ENCODE assay signal across 13 cellular contexts in genomic region chr5:16568875-16569580, GRCh38. TPM values are rescaled to one million over a fixed set of nuclear protein-coding genes. Genes with fewer than 3 reads are reported as not detected.
A peak's percentile ranks its signal among the peaks of the same experiment; 100 is the strongest.
DNase-seq lines count a peak whose midpoint lies in the region; ATAC-seq and TF ChIP-seq lines count a peak whose summit lies in the region.
"Had no signal": no experiment of that assay in that cellular context is flagged by ENCODE, and none has a peak within 500 bp of the region (broad histone marks: within the 10 kb centered on the region; RNA-seq: fewer than 3 reads in every experiment).

No MANE protein-coding gene starts in this region.

- dilution Hi-C loops in IMR-90 (cut with HindIII; ENCODE audit: low sequenced_read_pairs, unreplicated experiment), result no loop called here

- H3K79me1 ChIP-seq in IMR-90 (ENCODE audit: low read depth in 1 of 2, low read length in 2 of 2), result no peaks in the 10 kb centered on the region

- no peaks in the 10 kb centered on the region for H3K9me1 ChIP-seq in IMR-90 (ENCODE audit: insufficient read depth, low read length)

- H2AK9ac ChIP-seq in IMR-90 (replicated peaks; ENCODE audit: low read depth, low read length, poor library complexity), result no peak overlapping the region

- H3K27ac Mint-ChIP-seq in chondrocyte (ENCODE audit: unreplicated experiment) (no peak overlapping the region), T-cell (no peak overlapping the region)

- no peak overlapping the region for H3K4me2 ChIP-seq in IMR-90 (ENCODE audit: low read depth, low read length)
- H3K4me2 ChIP-seq: KMS-11 had no signal

- no peak overlapping the region for H4K91ac ChIP-seq in IMR-90 (ENCODE audit: insufficient read depth, low read depth, low read length)

- H3K27ac ChIP-seq in IMR-90 (ENCODE audit: insufficient read depth, low read length) (no peak overlapping the region), esophagus muscularis mucosa (replicated peaks in 1 of 4) (peak overlapping the region in 1 of 4 donors; percentile 26), sigmoid colon (peak overlapping the region in 3 of 4 donors; percentile 69 to 83 (median 79))
- H3K27ac ChIP-seq: KMS-11, thyroid gland had no signal

- H3K23ac ChIP-seq in IMR-90 (ENCODE audit: low read depth, low read length), result no peak overlapping the region

- H2BK120ac ChIP-seq in IMR-90 (ENCODE audit: low read depth, low read length), result no peak overlapping the region

- ATAC-seq in IMR-90 (ENCODE audit: low read depth) (no peak), T-cell (replicated peaks in 1 of 4) (no peak)

- peaks cover 17% of the 10 kb centered on the region for H3K27me3 ChIP-seq in IMR-90 (ENCODE audit: control insufficient read depth, insufficient read depth, low read length)
- no peaks in the 10 kb centered on the region for H3K27me3 ChIP-seq in esophagus muscularis mucosa
- no peaks in the 10 kb centered on the region for H3K27me3 ChIP-seq in sigmoid colon
- H3K27me3 ChIP-seq: thyroid gland had no signal

- TF ChIP-seq CTCF in IMR-90 (conservative IDR thresholded peaks at IDR 0.05; ENCODE audit: low read depth, low read length) (no peak), esophagus muscularis mucosa (IDR thresholded peaks at IDR 0.05) (no peak), sigmoid colon (IDR thresholded peaks at IDR 0.05) (no peak), chondrocyte (IDR thresholded peaks at IDR 0.05) (no peak)

- H2BK20ac ChIP-seq in IMR-90 (ENCODE audit: low read depth, low read length), result no peak overlapping the region

- BruUV-seq in IMR-90 (replicated peaks; lab: Mats Ljungman, UMichigan), result no TSS peak

- CTCF ChIA-PET in IMR-90 (lab: Yijun Ruan, JAX), result interaction anchor here (0.6 to 0.7 kb wide), 2 partner anchors 122 to 653 kb away, joined by 3 read pairs; no protein-coding TSS in a partner anchor
- CTCF ChIA-PET in HEK293T (lab: Yijun Ruan, JAX), result interaction anchor here (1.0 kb wide), 1 partner anchor 17 kb away, joined by 3 read pairs; no protein-coding TSS in a partner anchor
- CTCF ChIA-PET in T-cell (lab: Charles Lee), result interaction anchor here in 1 of 2 donors (0.6 kb wide), 2 partner anchors 58 to 166 kb away, joined by 3 to 8 read pairs; no protein-coding TSS in a partner anchor

- peaks cover 2% of the 10 kb centered on the region for H3K36me3 Mint-ChIP-seq in chondrocyte (ENCODE audit: low read depth)
- H3K36me3 Mint-ChIP-seq in T-cell, result peaks cover 53% of the 10 kb centered on the region

- H2AFZ ChIP-seq in IMR-90 (replicated peaks; ENCODE audit: low read length, poor library complexity), result peak overlapping the region; percentile 27

- H2BK5ac ChIP-seq in IMR-90 (ENCODE audit: low read depth, low read length, poor library complexity, severe bottlenecking), result no peak overlapping the region

- POLR2A ChIA-PET in IMR-90 (lab: Charles Lee; ENCODE audit: unreplicated experiment) (no interaction called here), HEK293T (lab: Yijun Ruan, JAX) (no interaction called here), T-cell (lab: Charles Lee) (interaction anchor here in 1 of 2 donors (0.6 kb wide), 1 partner anchor 10 kb away, joined by 4 read pairs; no protein-coding TSS in a partner anchor)

- TF ChIP-seq EP300 in esophagus muscularis mucosa (IDR thresholded peaks at IDR 0.05) (no peak), sigmoid colon (IDR thresholded peaks at IDR 0.05) (peak in 1 of 4 donors; percentile 51)

- H2BK15ac ChIP-seq in IMR-90 (ENCODE audit: low read depth, low read length), result no peak overlapping the region

- peaks cover 6% of the 10 kb centered on the region for H3K27me3 Mint-ChIP-seq in chondrocyte (ENCODE audit: low read depth)
- no peaks in the 10 kb centered on the region for H3K27me3 Mint-ChIP-seq in T-cell
- H3K27me3 Mint-ChIP-seq: central memory CD8-positive, alpha-beta T cell; naive B cell had no signal

- no peak overlapping the region for H2AK5ac ChIP-seq in IMR-90 (ENCODE audit: low read depth, low read length)

- H3K4me3 ChIP-seq in IMR-90 (ENCODE audit: insufficient read depth, low read depth, low read length) (no peak overlapping the region), esophagus muscularis mucosa (no peak overlapping the region), sigmoid colon (no peak overlapping the region)
- H3K4me3 ChIP-seq: thyroid gland had no signal

- intact Hi-C loops in IMR-90 (cut with micrococcal nuclease) (no loop called here), esophagus muscularis mucosa (cut with DNase I) (no loop called here), sigmoid colon (cut with DNase I) (no loop called here)

- no peaks in the 10 kb centered on the region for H3K4me1 ChIP-seq in IMR-90 (ENCODE audit: control insufficient read depth, insufficient read depth, low read length)
- peaks cover 0 to 4% (median 0%) of the 10 kb centered on the region in 4 donors for H3K4me1 ChIP-seq in esophagus muscularis mucosa
- peaks cover 0 to 39% (median 17%) of the 10 kb centered on the region in 4 donors for H3K4me1 ChIP-seq in sigmoid colon

- H3K14ac ChIP-seq in IMR-90 (replicated peaks; ENCODE audit: low read depth, low read length), result no peak overlapping the region

- no peaks in the 10 kb centered on the region for H4K20me1 ChIP-seq in IMR-90 (ENCODE audit: insufficient read depth, low read length)

- H4K8ac ChIP-seq in IMR-90 (ENCODE audit: low read depth in 2 of 2, low read length in 2 of 2), result no peak overlapping the region

- H3K18ac ChIP-seq in IMR-90 (ENCODE audit: low read depth, low read length), result no peak overlapping the region

- no peak overlapping the region for H3K56ac ChIP-seq in IMR-90 (ENCODE audit: extremely low read depth, insufficient read depth, low read length)

- no peak for TF ChIP-seq POLR2A in IMR-90 (IDR thresholded peaks at IDR 0.05; ENCODE audit: low read depth, low read length)
- TF ChIP-seq POLR2A in esophagus muscularis mucosa (IDR thresholded peaks at IDR 0.05; ENCODE audit: low read depth), result no peak
- no peak for TF ChIP-seq POLR2A in sigmoid colon (IDR thresholded peaks at IDR 0.05)

- H3K36me3 ChIP-seq in IMR-90 (ENCODE audit: control insufficient read depth, insufficient read depth, low read length), result no peaks in the 10 kb centered on the region
- H3K36me3 ChIP-seq in esophagus muscularis mucosa, result no peaks in the 10 kb centered on the region
- H3K36me3 ChIP-seq in sigmoid colon, result no peaks in the 10 kb centered on the region
- H3K36me3 ChIP-seq: thyroid gland had no signal

- no peak overlapping the region for H3K9ac ChIP-seq in IMR-90 (ENCODE audit: low read depth, low read length)
- H3K9ac ChIP-seq: KMS-11 had no signal

- no peaks in the 10 kb centered on the region for H3K4me1 Mint-ChIP-seq in chondrocyte (ENCODE audit: low read depth)
- peaks cover 29 to 68% (median 47%) of the 10 kb centered on the region in 3 donors for H3K4me1 Mint-ChIP-seq in T-cell

- peaks cover 4% of the 10 kb centered on the region for H3K9me3 Mint-ChIP-seq in chondrocyte (ENCODE audit: low read depth)
- H3K9me3 Mint-ChIP-seq in T-cell, result no peaks in the 10 kb centered on the region
- H3K9me3 Mint-ChIP-seq: naive B cell had no signal

- H3K4me3 Mint-ChIP-seq in chondrocyte (ENCODE audit: unreplicated experiment), result no peak overlapping the region
- H3K4me3 Mint-ChIP-seq in T-cell, result no peak overlapping the region
- H3K4me3 Mint-ChIP-seq: central memory CD8-positive, alpha-beta T cell; naive B cell had no signal

- no peak overlapping the region for H3K4ac ChIP-seq in IMR-90 (ENCODE audit: low read depth, low read length)

- WGBS in IMR-90 (ENCODE audit: extremely low coverage in 2 of 2, insufficient read length in 1 of 2), 2 experiments, result 73% methylated on average over 3 of the region's 16 CpGs; no CpG with 5 or more reads in 1 of the 2 experiments
- WGBS in esophagus muscularis mucosa, result 85% methylated on average over 15 of the region's 16 CpGs
- WGBS in sigmoid colon, 2 donors, result 89 to 91% methylated on average over 16 of the region's 16 CpGs

- in situ Hi-C loops in IMR-90 (cut with MboI; ENCODE audit: low sequenced_read_pairs), result no loop called here

- no peak overlapping the region for H4K5ac ChIP-seq in IMR-90 (ENCODE audit: low read depth, low read length)

- DNase-seq in IMR-90 (no peak), NCI-H774 (lab: John Stamatoyannopoulos, UW) (peak; percentile 38), esophagus muscularis mucosa (ENCODE audit: extremely low spot score) (peak; percentile 82), sigmoid colon (peak; percentile 92), HEK293T (ENCODE audit: extremely low spot score) (no peak), chondrocyte (ENCODE audit: low spot score) (no peak), T-cell (no peak), SW480 (ENCODE audit: low spot score) (no peak)
- DNase-seq: naive B cell; stimulated activated CD4-positive, alpha-beta T cell treated with anti-CD3 and anti-CD28 coated beads, Interleukin-2, amount 100 ng/mL, for 24 hours; thyroid gland had no signal

- TF ChIP-seq RAD21 in IMR-90 (IDR thresholded peaks at IDR 0.05; ENCODE audit: low read length), result no peak

- no peaks in the 10 kb centered on the region for H3K9me3 ChIP-seq in IMR-90 (ENCODE audit: control insufficient read depth, insufficient read depth, low read length)
- no peaks in the 10 kb centered on the region for H3K9me3 ChIP-seq in esophagus muscularis mucosa
- no peaks in the 10 kb centered on the region for H3K9me3 ChIP-seq in sigmoid colon
- H3K9me3 ChIP-seq: thyroid gland had no signal

TF ChIP-seq in IMR-90, 13 proteins besides CTCF, POLR2A, EP300 and RAD21 (continues in another document):
- no peak for TF ChIP-seq RFX5 (IDR thresholded peaks at IDR 0.05; ENCODE audit: low read depth, low read length)
- no peak for TF ChIP-seq CEBPB (IDR thresholded peaks at IDR 0.05; ENCODE audit: low read depth, low read length)
- TF ChIP-seq MAZ (IDR thresholded peaks at IDR 0.05; ENCODE audit: borderline replicate concordance, low read depth, low read length), result no peak
- no peak for TF ChIP-seq NFE2L2 (IDR thresholded peaks at IDR 0.05; ENCODE audit: low read depth, low read length)

TF ChIP-seq in HEK293T, 16 proteins besides CTCF, POLR2A, EP300 and RAD21 (continues in another document):
- TF ChIP-seq ELF4 (IDR thresholded peaks at IDR 0.05) (no peak), NFRKB (IDR thresholded peaks at IDR 0.05) (no peak), FOXM1 (IDR thresholded peaks at IDR 0.05; ENCODE audit: borderline replicate concordance) (no peak), FOXA1 (IDR thresholded peaks at IDR 0.05) (no peak), TARDBP (IDR thresholded peaks at IDR 0.05) (no peak), LEF1 (IDR thresholded peaks at IDR 0.05; ENCODE audit: borderline replicate concordance) (no peak), BHLHE40 (IDR thresholded peaks at IDR 0.05; ENCODE audit: borderline replicate concordance) (no peak)

RNA-seq across cellular contexts. Expression of gene RETREG1, which starts 47.8 kb away (rescaled TPM):
- total RNA-seq in IMR-90 (2012; rRNA removed), result not detected in 2 replicates
- 0.17 TPM in 1 of 2 replicates, not detected in the other for polyA plus RNA-seq in IMR-90 (2012; rRNA removed)
- 0.01 TPM in 1 of 2 replicates, not detected in the other for polyA plus RNA-seq in IMR-90 (2012; cell fraction: cytosol; rRNA removed)
- polyA plus RNA-seq in IMR-90 (2012; cell fraction: nucleus; rRNA removed; ENCODE audit: low replicate concordance), result not detected in 2 replicates
- 10 to 100 TPM in 2 of 4 donors, 1 to 10 TPM in 2; 7.5 to 13.0 (median 10.3) TPM for total RNA-seq in esophagus muscularis mucosa
- 10 to 100 TPM; 10.8 to 14.6 (median 12.6) TPM for total RNA-seq in sigmoid colon
- polyA plus RNA-seq in sigmoid colon, result 10 to 100 TPM; 15.0 to 21.2 (median 16.2) TPM
- 2.8 to 3.3 TPM (median 2.9 TPM) in 3 replicates for total RNA-seq in chondrocyte
- total RNA-seq in T-cell, result 10 to 100 TPM; 41.0 to 72.1 (median 55.5) TPM

Comparison
In these comparisons a context has a peak if more than half of its experiments do, and no peak if none do; other contexts are left out.
1. DNase-seq: peak in NCI-H774 (single experiment), esophagus muscularis mucosa (single experiment) and sigmoid colon (single experiment); none in IMR-90 (single experiment), HEK293T (single experiment), chondrocyte (single experiment), T-cell (0 of 34) and SW480 (single experiment).